ENCODE assay signal across 8 cellular contexts in genomic region chr1:163321311-163322305, GRCh38. TPM values are rescaled to one million over a fixed set of nuclear protein-coding genes. Genes with fewer than 3 reads are reported as not detected.
DNase-seq lines count a peak whose midpoint lies in the region; ATAC-seq and TF ChIP-seq lines count a peak whose summit lies in the region.

TSS of gene NUF2 (plus strand) at chr1:163321954. CDS start at chr1:163326052, 4,098 bp downstream.

- 0 to 1% methylated on average over 58 of the region's 58 CpGs for WGBS in esophagus, 2 donors

- H3K36me3 ChIP-seq in Panc1 (ENCODE audit: control insufficient read depth, insufficient read depth, low read length) (peaks cover 3% of the 10 kb centered on the region), esophagus (ENCODE audit: control insufficient read depth in 2 of 2, insufficient read depth in 2 of 2, low read length in 1 of 2) (peaks cover 0 to 6% of the 10 kb centered on the region in 2 donors), mucosa of stomach (ENCODE audit: control insufficient read depth, insufficient read depth, low read length) (no peaks in the 10 kb centered on the region)

- peaks cover 4% of the 10 kb centered on the region for H3K4me1 ChIP-seq in Panc1 (ENCODE audit: control insufficient read depth, insufficient read depth, low read length)
- peaks cover 0 to 1% of the 10 kb centered on the region in 2 donors for H3K4me1 ChIP-seq in esophagus (ENCODE audit: control insufficient read depth in 2 of 2, insufficient read depth in 2 of 2, low read length in 1 of 2)
- peaks cover 6% of the 10 kb centered on the region for H3K4me1 ChIP-seq in mucosa of stomach (ENCODE audit: control insufficient read depth, insufficient read depth, low read length)

- H3K9me3 Mint-ChIP-seq in activated T-cell treated with anti-CD3 and anti-CD28 coated beads, Interleukin-2, amount 50 U/mL, for 4 hours, result no peaks in the 10 kb centered on the region

- peak within 1 kb of the TSS; percentile 91 for H3K9ac ChIP-seq in mucosa of stomach (ENCODE audit: low read length)

- H3K4me1 Mint-ChIP-seq in activated T-cell treated with anti-CD3 and anti-CD28 coated beads, Interleukin-2, amount 50 U/mL, for 4 hours (ENCODE audit: low read depth), result peaks cover 19% of the 10 kb centered on the region

- TF ChIP-seq CTCF in Panc1 (IDR thresholded peaks at IDR 0.05), result no peak

- H3K36me3 Mint-ChIP-seq in activated T-cell treated with anti-CD3 and anti-CD28 coated beads, Interleukin-2, amount 50 U/mL, for 4 hours (ENCODE audit: insufficient read depth), result no peaks in the 10 kb centered on the region

- H3K4me3 Mint-ChIP-seq in activated T-cell treated with anti-CD3 and anti-CD28 coated beads, Interleukin-2, amount 50 U/mL, for 4 hours, result peak within 1 kb of the TSS; percentile 89

- H3K9me3 ChIP-seq in Panc1 (ENCODE audit: control insufficient read depth, insufficient read depth, low read depth, low read length), result no peaks in the 10 kb centered on the region
- H3K9me3 ChIP-seq in esophagus (ENCODE audit: control insufficient read depth in 2 of 2, insufficient read depth in 1 of 2, low read depth in 1 of 2, low read length in 1 of 2), result no peaks in the 10 kb centered on the region
- H3K9me3 ChIP-seq in mucosa of stomach (ENCODE audit: control insufficient read depth, low read length), result no peaks in the 10 kb centered on the region

- H3K27ac ChIP-seq in Panc1 (ENCODE audit: low read length) (peak within 1 kb of the TSS; percentile 91), esophagus (ENCODE audit: low read depth in 2 of 2, low read length in 1 of 2) (peak within 1 kb of the TSS; percentile 92 to 97)

- no peaks in the 10 kb centered on the region for H3K27me3 ChIP-seq in Panc1 (ENCODE audit: control insufficient read depth, insufficient read depth, low read length)
- no peaks in the 10 kb centered on the region for H3K27me3 ChIP-seq in esophagus (ENCODE audit: control insufficient read depth in 1 of 2, insufficient read depth in 2 of 2, low read length in 2 of 2)
- no peaks in the 10 kb centered on the region for H3K27me3 ChIP-seq in mucosa of stomach (ENCODE audit: control insufficient read depth, insufficient read depth, low read length)

- DNase-seq in DMS53 (lab: John Stamatoyannopoulos, UW), result peak; percentile 99
- DNase-seq in KG1 (lab: John Stamatoyannopoulos, UW), result peak; percentile 97
- peak; percentile 94 for DNase-seq in Panc1 (ENCODE audit: low read depth, low spot score)
- peak; percentile 94 for DNase-seq in activated T-cell treated with anti-CD3 and anti-CD28 coated beads, Interleukin-2, amount 50 U/mL, for 4 hours
- peak; percentile 92 for DNase-seq in stimulated activated CD8-positive, alpha-beta memory T cell treated with anti-CD3 and anti-CD28 coated beads, Interleukin-7, amount 100 ng/mL, for 1 hour (ENCODE audit: low read depth in 2 of 2)

- in situ Hi-C loops in Panc1 (cut with HindIII; ENCODE audit: low pct_unique_long_range_greater_than_20kb, low sequenced_read_pairs), result no loop called here

- ATAC-seq in GM21723 (IDR thresholded peaks at IDR 0.05; ENCODE audit: unreplicated experiment) (peak; percentile 96), Panc1 (peak; percentile 100)
- peak; percentile 97 to 98 for ATAC-seq in activated T-cell treated with anti-CD3 and anti-CD28 coated beads, Interleukin-2, amount 50 U/mL, for 4 hours

- CTCF ChIA-PET in Panc1 (lab: Charles Lee), result interaction anchor here (0.5 to 0.6 kb wide), 2 partner anchors 486 to 1435 kb away, joined by 3 to 6 read pairs; no protein-coding TSS in a partner anchor

- BruUV-seq in Panc1 (replicated peaks; lab: Mats Ljungman, UMichigan), result TSS peak; percentile 91

- POLR2A ChIA-PET in Panc1 (lab: Charles Lee), result interaction anchor here (0.6 kb wide), 2 partner anchors 64 to 1755 kb away, joined by 6 to 7 read pairs; no protein-coding TSS in a partner anchor

- peak within 1 kb of the TSS; percentile 61 to 88 for H3K4me3 ChIP-seq in Panc1 (ENCODE audit: low read depth in 2 of 2, low read length in 2 of 2)
- H3K4me3 ChIP-seq in esophagus (ENCODE audit: low read depth in 1 of 2, low read length in 2 of 2), result peak within 1 kb of the TSS; percentile 72 to 94
- peak within 1 kb of the TSS; percentile 83 for H3K4me3 ChIP-seq in mucosa of stomach (ENCODE audit: low read length)

- no peaks in the 10 kb centered on the region for H3K27me3 Mint-ChIP-seq in activated T-cell treated with anti-CD3 and anti-CD28 coated beads, Interleukin-2, amount 50 U/mL, for 4 hours (ENCODE audit: low read depth)

- intact Hi-C loops in Panc1 (cut with micrococcal nuclease; ENCODE audit: unreplicated experiment), result no loop called here

RNA-seq across cellular contexts. Expression of gene NUF2, which starts in this region (rescaled TPM):
- 26.1 TPM for total RNA-seq in Panc1 (2021; ENCODE audit: unreplicated experiment)
- 6.0 TPM for polyA plus RNA-seq in Panc1 (2012; ENCODE audit: insufficient read length)
- total RNA-seq in activated T-cell treated with anti-CD3 and anti-CD28 coated beads, Interleukin-2, amount 50 U/mL, for 4 hours, result 1 to 10 TPM; 4.9 to 6.7 (median 6.4) TPM
- polyA plus RNA-seq in esophagus, result 1 to 10 TPM; 8.3 to 9.5 TPM

Comparison
In these comparisons a context has a peak if more than half of its experiments do, and no peak if none do; other contexts are left out.
1. Peak in every context shown above with its lines: DNase-seq, ATAC-seq, H3K4me3 ChIP-seq and H3K27ac ChIP-seq.